In the genomic region with DNA sequence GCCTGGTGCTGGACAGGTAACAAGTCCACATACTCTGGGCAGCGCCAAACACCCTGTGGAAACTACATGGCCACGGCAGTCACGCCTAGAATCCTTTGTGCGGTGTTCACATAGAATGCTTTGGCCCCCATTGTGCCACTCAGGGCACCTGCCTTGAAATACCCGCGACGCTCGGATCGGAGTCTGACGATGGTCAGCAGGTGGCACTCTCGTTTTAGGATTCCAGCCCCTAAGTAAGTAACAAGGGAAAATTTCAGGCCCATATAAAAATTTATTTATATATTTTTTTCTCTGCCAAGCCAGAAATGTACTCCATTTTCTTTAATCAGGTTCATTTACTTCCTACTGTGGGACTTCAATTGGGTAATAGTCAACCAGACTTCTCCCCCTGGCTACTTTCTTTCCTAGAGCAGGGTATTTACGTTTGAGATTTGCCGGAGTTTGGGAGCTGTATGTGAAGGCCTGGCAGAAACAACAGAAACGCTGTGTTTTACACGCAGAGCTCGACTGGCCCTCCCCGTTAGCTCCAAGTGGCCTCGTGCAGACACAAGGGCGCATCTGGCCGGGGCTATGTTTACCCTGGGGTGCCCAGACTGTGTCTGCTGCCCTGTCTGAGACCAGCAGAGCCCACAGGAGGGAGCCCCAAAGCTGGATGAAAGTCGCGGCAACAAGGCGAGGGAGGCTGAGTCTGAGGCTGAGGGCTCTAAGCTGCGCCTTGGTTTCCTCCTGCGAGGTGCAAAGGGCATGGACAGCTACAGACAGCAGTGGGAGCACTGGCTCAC, we compare ENCODE assay signal across 9 cellular contexts. TPM values are rescaled to one million over a fixed set of nuclear protein-coding genes. Genes with fewer than 3 reads are reported as not detected.
DNase-seq lines count a peak whose midpoint lies in the region; ATAC-seq and TF ChIP-seq lines count a peak whose summit lies in the region.
"Had no signal": no experiment of that assay in that cellular context is flagged by ENCODE, and none has a peak within 500 bp of the region (broad histone marks: within the 10 kb centered on the region; RNA-seq: fewer than 3 reads in every experiment).

No MANE protein-coding gene starts in this region.

- intact Hi-C loops in body of pancreas (cut with DNase I) (loop anchor here (10.0 kb wide), 1 partner anchor 1202 kb away; no protein-coding TSS in a partner anchor), sciatic nerve (cut with DNase I) (no loop called here)

- no peaks in the 10 kb centered on the region for H4K20me1 ChIP-seq in hepatocyte (ENCODE audit: insufficient read depth, poor library complexity, severe bottlenecking)

- H3K36me3 ChIP-seq in body of pancreas (replicated peaks in 1 of 2; ENCODE audit: insufficient read depth in 1 of 2, low read depth in 2 of 2), result no peaks in the 10 kb centered on the region
- no peaks in the 10 kb centered on the region for H3K36me3 ChIP-seq in hepatocyte (replicated peaks; ENCODE audit: insufficient read depth, low read depth)

- peak overlapping the region in 2 of 4 donors; percentile 45 to 54 for H3K27ac ChIP-seq in body of pancreas
- peak overlapping the region; percentile 51 for H3K27ac ChIP-seq in hepatocyte

- H3K4me1 ChIP-seq in body of pancreas, result peaks cover 8% of the 10 kb centered on the region
- H3K4me1 ChIP-seq in hepatocyte (ENCODE audit: insufficient read depth), result no peaks in the 10 kb centered on the region

- H3K4me3 ChIP-seq in body of pancreas (no peak overlapping the region), hepatocyte (no peak overlapping the region)

- TF ChIP-seq CTCF in body of pancreas (IDR thresholded peaks at IDR 0.05) (peak; percentile 19 to 64 (median 59)), hepatocyte (IDR thresholded peaks at IDR 0.05; ENCODE audit: poor library complexity) (peak; percentile 70)

- H3K4me2 ChIP-seq in hepatocyte, result peak overlapping the region; percentile 67

- ATAC-seq in body of pancreas (peak; percentile 78), sciatic nerve (peak; percentile 82), HG03135 (IDR thresholded peaks at IDR 0.05; ENCODE audit: unreplicated experiment) (no peak), GM18867 (IDR thresholded peaks at IDR 0.05; ENCODE audit: unreplicated experiment) (no peak)

- H3K79me2 ChIP-seq in hepatocyte, result no peaks in the 10 kb centered on the region

- peak; percentile 64 for DNase-seq in Daoy (ENCODE audit: low read depth)
- peak; percentile 19 for DNase-seq in NCI-H1417 treated with DMSO at 0.1 percent for 48 hours (lab: John Stamatoyannopoulos, UW)
- peak; percentile 63 to 75 (median 71) for DNase-seq in body of pancreas
- peak; percentile 84 for DNase-seq in hepatocyte (ENCODE audit: low spot score)
- peak; percentile 79 for DNase-seq in sciatic nerve (ENCODE audit: low spot score)
- no peak for DNase-seq in NCI-H187 treated with DMSO at 0.1 percent for 48 hours (lab: John Stamatoyannopoulos, UW)

- no peaks in the 10 kb centered on the region for H3K9me3 ChIP-seq in body of pancreas
- H3K9me3 ChIP-seq in hepatocyte (ENCODE audit: low read depth), result no peaks in the 10 kb centered on the region

- H3K9me2 ChIP-seq in hepatocyte (replicated peaks; ENCODE audit: insufficient read depth), result no peaks in the 10 kb centered on the region

- peak overlapping the region; percentile 30 for H2AFZ ChIP-seq in hepatocyte

- no peak for TF ChIP-seq POLR2A in body of pancreas (IDR thresholded peaks at IDR 0.05)

- WGBS in body of pancreas, 2 donors, result 5 to 12% methylated on average over 21 to 25 of the region's 25 CpGs
- 16% methylated on average over 25 of the region's 25 CpGs for WGBS in hepatocyte (ENCODE audit: low lambda C conversion rate, missing lambda C conversion rate)

- no peaks in the 10 kb centered on the region for H3K27me3 ChIP-seq in body of pancreas
- H3K27me3 ChIP-seq in hepatocyte, result peaks cover 1% of the 10 kb centered on the region

RNA-seq across cellular contexts. Expression of gene LRRC30, which starts 41.6 kb away (rescaled TPM):
- total RNA-seq in Daoy (2014; rRNA removed; shearing (Covaris generic)), result not detected in 2 replicates
- not detected for total RNA-seq in body of pancreas
- total RNA-seq in hepatocyte, result not detected in 2 replicates
- not detected in 2 replicates for polyA plus RNA-seq in hepatocyte
- total RNA-seq in sciatic nerve, result not detected
- polyA plus RNA-seq: IgD-negative memory B cell had no signal

Comparison
In these comparisons a context has a peak if more than half of its experiments do, and no peak if none do; other contexts are left out.
1. ATAC-seq: peak in body of pancreas (single experiment) and sciatic nerve (single experiment); none in HG03135 (single experiment) and GM18867 (single experiment).